ENCODE assay signal across 17 cellular contexts in genomic region chr13:23928985-23929384, GRCh38. TPM values are rescaled to one million over a fixed set of nuclear protein-coding genes. Genes with fewer than 3 reads are reported as not detected.
DNase-seq lines count a peak whose midpoint lies in the region; ATAC-seq, FAIRE-seq and TF ChIP-seq lines count a peak whose summit lies in the region.
"Had no signal": no experiment of that assay in that cellular context is flagged by ENCODE, and none has a peak within 500 bp of the region (broad histone marks: within the 10 kb centered on the region; RNA-seq: fewer than 3 reads in every experiment).

No MANE protein-coding gene starts in this region.

- H2BK12ac ChIP-seq in mesenchymal stem cell (ENCODE audit: low read length in 2 of 2) = no peak overlapping the region

- no peak overlapping the region for H3K4me2 ChIP-seq in mesenchymal stem cell (ENCODE audit: low read length, poor library complexity, severe bottlenecking)
- H3K4me2 ChIP-seq: KMS-11 had no signal

- H3K9me3 ChIP-seq in mesenchymal stem cell (ENCODE audit: control insufficient read depth, low read length) (no peaks in the 10 kb centered on the region), MG63 (no peaks in the 10 kb centered on the region)
- H3K9me3 ChIP-seq: body of pancreas had no signal

- H3K36me3 ChIP-seq in BJ (ENCODE audit: control insufficient read depth, insufficient read depth, low read length) = no peaks in the 10 kb centered on the region
- no peaks in the 10 kb centered on the region for H3K36me3 ChIP-seq in bronchial epithelial cell (ENCODE audit: control insufficient read depth, insufficient read depth, low read length)
- no peaks in the 10 kb centered on the region for H3K36me3 ChIP-seq in mesenchymal stem cell (ENCODE audit: control insufficient read depth in 1 of 2, insufficient read depth in 2 of 2, low read depth in 1 of 2, low read length in 2 of 2)
- no peaks in the 10 kb centered on the region for H3K36me3 ChIP-seq in MG63

- no peak overlapping the region for H2AK5ac ChIP-seq in mesenchymal stem cell (ENCODE audit: low read length, severe bottlenecking)

- no peak overlapping the region for H2BK5ac ChIP-seq in mesenchymal stem cell (ENCODE audit: low read depth, low read length, poor library complexity, severe bottlenecking)

- no peaks in the 10 kb centered on the region for H3K4me1 ChIP-seq in mesenchymal stem cell (ENCODE audit: control insufficient read depth, insufficient read depth, low read depth, low read length)
- H3K4me1 ChIP-seq: body of pancreas had no signal

- H3K27ac ChIP-seq in mesenchymal stem cell (ENCODE audit: low read length, poor library complexity, severe bottlenecking) (no peak overlapping the region), coronary artery (no peak overlapping the region)
- H3K27ac ChIP-seq: body of pancreas, KMS-11 had no signal

- H3K23ac ChIP-seq in mesenchymal stem cell (ENCODE audit: low read length in 2 of 2) = no peak overlapping the region

- no peak overlapping the region for H4K8ac ChIP-seq in mesenchymal stem cell (ENCODE audit: low read length)

- H3K79me1 ChIP-seq in mesenchymal stem cell (replicated peaks; ENCODE audit: low read length, poor library complexity, severe bottlenecking) = no peaks in the 10 kb centered on the region

- H2BK15ac ChIP-seq in mesenchymal stem cell (ENCODE audit: low read depth, poor library complexity, severe bottlenecking) = no peak overlapping the region

- no peak overlapping the region for H2BK120ac ChIP-seq in mesenchymal stem cell (ENCODE audit: low read depth, low read length)

- ATAC-seq in HG02759 (IDR thresholded peaks at IDR 0.05; ENCODE audit: unreplicated experiment) (no peak), HG02840 (IDR thresholded peaks at IDR 0.05; ENCODE audit: low FRiP score, unreplicated experiment) (no peak)
- ATAC-seq: body of pancreas had no signal

- POLR2A ChIA-PET in BJ (lab: Charles Lee) = no interaction called here

- H3K9ac ChIP-seq in mesenchymal stem cell (ENCODE audit: low read length) = no peak overlapping the region
- H3K9ac ChIP-seq: KMS-11 had no signal

- no peak overlapping the region for H3K4ac ChIP-seq in mesenchymal stem cell (ENCODE audit: low read depth in 1 of 2, low read length in 2 of 2)

- DNase-seq in BJ (ENCODE audit: low read depth) = peak; percentile 27
- peak; percentile 68 for DNase-seq in LHCN-M2 (ENCODE audit: low read depth)
- peak; percentile 92 for DNase-seq in bronchial epithelial cell (ENCODE audit: low read depth)
- peak; percentile 79 for DNase-seq in mesenchymal stem cell
- DNase-seq in MG63 = no peak
- no peak for DNase-seq in coronary artery (ENCODE audit: low spot score)
- DNase-seq: activated CD8-positive, alpha-beta memory T cell treated with anti-CD3 and anti-CD28 coated beads, Interleukin-2, amount 50 U/mL, for 4 hours; body of pancreas; CD8-positive, alpha-beta memory T cell; H9; Right ventricle myocardium superior; stimulated activated CD4-positive, alpha-beta T cell treated with anti-CD3 and anti-CD28 coated beads, Interleukin-12 subunit alpha, Interleukin-12 subunit beta, amount 100 ng/mL, for 4 hours; stimulated activated CD8-positive, alpha-beta memory T cell treated with anti-CD3 and anti-CD28 coated beads, Interleukin-4, amount 100 ng/mL, for 48 hours had no signal

- H3K14ac ChIP-seq in mesenchymal stem cell (ENCODE audit: low read length in 2 of 2) = no peak overlapping the region

- 59% methylated on average over 2 of the region's 2 CpGs for WGBS in mesenchymal stem cell

- CTCF ChIA-PET in BJ (lab: Yijun Ruan, JAX) = interaction anchor here (0.8 to 1.2 kb wide), 2 partner anchors 31 to 299 kb away, joined by 3 to 7 read pairs; no protein-coding TSS in a partner anchor

- no peak overlapping the region for H3K4me3 ChIP-seq in BJ (ENCODE audit: low read depth, low read length)
- H3K4me3 ChIP-seq in bronchial epithelial cell (ENCODE audit: low read depth, low read length) = no peak overlapping the region
- H3K4me3 ChIP-seq in mesenchymal stem cell (ENCODE audit: insufficient read depth in 1 of 2, low read depth in 1 of 2, low read length in 2 of 2) = no peak overlapping the region
- no peak overlapping the region for H3K4me3 ChIP-seq in MG63
- no peak overlapping the region for H3K4me3 ChIP-seq in coronary artery
- H3K4me3 ChIP-seq: body of pancreas had no signal

- H3K18ac ChIP-seq in mesenchymal stem cell (ENCODE audit: low read depth in 1 of 2, low read length in 2 of 2) = no peak overlapping the region

- FAIRE-seq in bronchial epithelial cell (lab: Jason Lieb, UNC) = no peak
- FAIRE-seq: frontal cortex had no signal

- no peak overlapping the region for H4K91ac ChIP-seq in mesenchymal stem cell (ENCODE audit: low read length)

- no peak for TF ChIP-seq CTCF in BJ (IDR thresholded peaks at IDR 0.05; ENCODE audit: insufficient read depth, low read depth, low read length)
- no peak for TF ChIP-seq CTCF in bronchial epithelial cell (IDR thresholded peaks at IDR 0.05; ENCODE audit: insufficient read depth, low read length, severe bottlenecking)
- TF ChIP-seq CTCF in coronary artery (IDR thresholded peaks at IDR 0.05) = no peak

- no peaks in the 10 kb centered on the region for H3K27me3 ChIP-seq in BJ (ENCODE audit: control insufficient read depth, insufficient read depth, low read length)
- no peaks in the 10 kb centered on the region for H3K27me3 ChIP-seq in bronchial epithelial cell (ENCODE audit: control insufficient read depth, insufficient read depth, low read length)
- H3K27me3 ChIP-seq in mesenchymal stem cell (ENCODE audit: control insufficient read depth in 1 of 2, insufficient read depth in 1 of 2, low read length in 2 of 2) = no peaks in the 10 kb centered on the region
- no peaks in the 10 kb centered on the region for H3K27me3 ChIP-seq in MG63
- H3K27me3 ChIP-seq: body of pancreas had no signal

- no peak overlapping the region for H2AFZ ChIP-seq in mesenchymal stem cell (ENCODE audit: low read depth, low read length)

RNA-seq across cellular contexts. Expression of gene C1QTNF9B, which starts 31.7 kb away (rescaled TPM):
- polyA plus RNA-seq in BJ (2011; rRNA removed) = not detected in 2 replicates
- polyA minus RNA-seq in BJ (2011; rRNA and poly(A)+ RNA removed) = not detected in 2 replicates
- not detected in 2 replicates for total RNA-seq in LHCN-M2 (2014; rRNA removed)
- polyA plus RNA-seq in LHCN-M2 (2012) = not detected
- total RNA-seq in bronchial epithelial cell = not detected in 2 replicates
- polyA plus RNA-seq in mesenchymal stem cell (2013, experiment 1 of 2) = 0.06 TPM
- 0.08 TPM for polyA plus RNA-seq in mesenchymal stem cell (2013, experiment 2 of 2)
- total RNA-seq in MG63 (2014; rRNA removed; shearing (Covaris generic); ENCODE audit: low replicate concordance) = not detected in 2 replicates
- total RNA-seq: body of pancreas; CD8-positive, alpha-beta memory T cell; H9 had no signal
- polyA plus RNA-seq: CD8-positive, alpha-beta memory T cell had no signal

RNA-seq across cellular contexts. Expression of gene MIPEP, which starts 39.8 kb away (rescaled TPM):
- polyA plus RNA-seq in BJ (2011; rRNA removed) = 10.9 and 12.4 TPM in 2 replicates
- polyA minus RNA-seq in BJ (2011; rRNA and poly(A)+ RNA removed) = 7.8 and 8.5 TPM in 2 replicates
- total RNA-seq in LHCN-M2 (2014; rRNA removed) (33.9 and 39.7 TPM in 2 replicates), bronchial epithelial cell (19.2 and 24.2 TPM in 2 replicates)
- 31.7 TPM for polyA plus RNA-seq in LHCN-M2 (2012)
- polyA plus RNA-seq in mesenchymal stem cell (2013, experiment 1 of 2) = 14.5 TPM
- 15.8 TPM for polyA plus RNA-seq in mesenchymal stem cell (2013, experiment 2 of 2)
- total RNA-seq in MG63 (2014; rRNA removed; shearing (Covaris generic); ENCODE audit: low replicate concordance) = 19.3 and 25.0 TPM in 2 replicates

Comparison
In these comparisons a context has a peak if more than half of its experiments do, and no peak if none do; other contexts are left out.
1. DNase-seq: peak in BJ (single experiment), LHCN-M2 (single experiment), bronchial epithelial cell (single experiment) and mesenchymal stem cell (single experiment); none in MG63 (single experiment) and coronary artery (single experiment).